ENCODE assay signal across 11 cellular contexts in genomic region chr20:39829713-39830112, GRCh38.
DNase-seq lines count a peak whose midpoint lies in the region; ATAC-seq and TF ChIP-seq lines count a peak whose summit lies in the region.
"Had no signal": no experiment of that assay in that cellular context is flagged by ENCODE, and none has a peak within 500 bp of the region (broad histone marks: within the 10 kb centered on the region; RNA-seq: fewer than 3 reads in every experiment).

No MANE protein-coding gene starts in this region.

- intact Hi-C loops in right cardiac atrium (cut with DNase I) = no loop called here

- no peak overlapping the region for H3K27ac ChIP-seq in right cardiac atrium (ENCODE audit: low read length)
- H3K27ac ChIP-seq: esophagus muscularis mucosa had no signal

- ATAC-seq in GM18867 (IDR thresholded peaks at IDR 0.05; ENCODE audit: unreplicated experiment) = peak; percentile 82
- ATAC-seq in GM21619 (IDR thresholded peaks at IDR 0.05; ENCODE audit: unreplicated experiment) = peak; percentile 89
- peak; percentile 89 for ATAC-seq in HG03378 (IDR thresholded peaks at IDR 0.05; ENCODE audit: unreplicated experiment)
- ATAC-seq in right cardiac atrium = no peak

- no peaks in the 10 kb centered on the region for H3K36me3 Mint-ChIP-seq in nephron progenitor cell (ENCODE audit: low read depth)
- H3K36me3 Mint-ChIP-seq: activated naive CD8-positive, alpha-beta T cell had no signal

- no peaks in the 10 kb centered on the region for H3K4me1 ChIP-seq in right cardiac atrium (ENCODE audit: control insufficient read depth, insufficient read depth, low read length)
- H3K4me1 ChIP-seq: esophagus muscularis mucosa had no signal

- WGBS in right cardiac atrium = 39% methylated on average over 3 of the region's 3 CpGs

- H3K4me3 Mint-ChIP-seq in nephron progenitor cell = no peak overlapping the region
- H3K4me3 Mint-ChIP-seq: activated naive CD8-positive, alpha-beta T cell had no signal

- DNase-seq in nephron progenitor cell (peak; percentile 15), pons (ENCODE audit: low spot score) (no peak), NCI-H1417 (lab: John Stamatoyannopoulos, UW) (no peak), iPS-NIHi7 (ENCODE audit: extremely low spot score) (no peak), right cardiac atrium (no peak)
- DNase-seq: MG63 had no signal

- H3K4me3 ChIP-seq in right cardiac atrium (ENCODE audit: low read length) = no peak overlapping the region
- H3K4me3 ChIP-seq: esophagus muscularis mucosa, MG63 had no signal

- H3K27ac Mint-ChIP-seq in nephron progenitor cell = no peak overlapping the region
- H3K27ac Mint-ChIP-seq: activated naive CD8-positive, alpha-beta T cell had no signal

- TF ChIP-seq CTCF in nephron progenitor cell (IDR thresholded peaks at IDR 0.05) = no peak

- no peaks in the 10 kb centered on the region for H3K27me3 ChIP-seq in right cardiac atrium (ENCODE audit: control insufficient read depth, insufficient read depth)
- H3K27me3 ChIP-seq: esophagus muscularis mucosa, MG63 had no signal

- no peaks in the 10 kb centered on the region for H3K9me3 ChIP-seq in right cardiac atrium (ENCODE audit: control insufficient read depth, low read length)
- H3K9me3 ChIP-seq: esophagus muscularis mucosa, MG63 had no signal

- peaks cover 11% of the 10 kb centered on the region for H3K27me3 Mint-ChIP-seq in nephron progenitor cell (ENCODE audit: low read depth, poor library complexity)

- peaks cover 53% of the 10 kb centered on the region for H3K4me1 Mint-ChIP-seq in nephron progenitor cell

- H3K9me3 Mint-ChIP-seq in nephron progenitor cell = peaks cover 14% of the 10 kb centered on the region

Comparison
In these comparisons a context has a peak if more than half of its experiments do, and no peak if none do; other contexts are left out.
1. ATAC-seq: peak in GM18867 (single experiment), GM21619 (single experiment) and HG03378 (single experiment); none in right cardiac atrium (0 of 2).